Comparison of ENCODE assay signal across 1 cellular context in the genomic region with DNA sequence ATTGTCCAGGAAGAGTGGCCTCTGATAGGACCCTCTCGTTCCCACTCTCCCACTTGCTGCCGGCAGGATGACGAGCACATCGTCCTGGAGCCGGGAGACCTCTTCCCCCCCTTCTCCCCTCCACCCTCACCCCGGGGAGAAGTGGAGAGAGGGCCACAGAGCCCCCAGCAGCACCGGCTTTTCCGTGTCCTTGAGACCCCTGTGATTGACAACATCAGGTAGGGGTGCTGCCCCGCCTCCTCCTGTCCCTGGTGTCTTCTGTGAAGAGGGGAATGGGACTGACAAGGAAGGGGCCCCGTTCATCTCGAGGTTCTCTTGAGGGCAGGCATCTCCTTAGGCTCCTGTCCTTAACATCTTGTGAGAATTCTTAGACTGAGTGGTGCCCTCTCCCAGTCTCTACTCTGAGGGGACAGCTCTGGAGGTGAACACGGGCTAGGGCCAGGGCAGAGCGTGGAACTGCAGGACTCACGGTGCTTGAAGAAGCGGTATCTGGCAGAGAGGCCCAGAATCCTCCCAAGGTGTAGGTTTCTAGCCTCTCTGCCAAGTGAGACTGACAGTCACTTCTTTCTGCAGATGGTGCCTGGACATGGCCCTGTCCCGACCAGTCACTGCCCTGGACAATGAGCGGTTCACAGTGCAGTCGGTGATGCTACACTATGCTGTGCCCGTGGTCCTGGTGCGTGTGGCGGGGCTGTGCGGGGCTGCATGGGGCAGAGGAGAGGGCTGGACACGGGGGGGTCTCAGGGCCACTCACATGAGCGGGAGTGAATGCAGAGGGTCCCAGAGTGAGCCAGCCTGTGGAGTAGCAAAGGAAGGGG.
TF ChIP-seq lines count a peak whose summit lies in the region.

No MANE protein-coding gene starts in this region.

TF ChIP-seq in H1, 55 proteins besides CTCF, POLR2A, EP300 and RAD21:
- no peak for TF ChIP-seq CTBP2 (IDR thresholded peaks at IDR 0.05; ENCODE audit: borderline replicate concordance, insufficient read depth, insufficient read length, low read length)
